ENCODE assay signal across 16 cellular contexts in genomic region chr18:68376931-68377330, GRCh38.
A peak's percentile ranks its signal among the peaks of the same experiment; 100 is the strongest.
DNase-seq lines count a peak whose midpoint lies in the region; ATAC-seq, FAIRE-seq and TF ChIP-seq lines count a peak whose summit lies in the region.
"Had no signal": no experiment of that assay in that cellular context is flagged by ENCODE, and none has a peak within 500 bp of the region (broad histone marks: within the 10 kb centered on the region; RNA-seq: fewer than 3 reads in every experiment).

No MANE protein-coding gene starts in this region.

- in situ Hi-C loops in HepG2 (cut with HindIII; ENCODE audit: extremely low pct_ligation_motif_present, low pct_unique_long_range_greater_than_20kb): no loop called here

- ATAC-seq in HepG2 (no peak), right lobe of liver (no peak), GM21723 (IDR thresholded peaks at IDR 0.05; ENCODE audit: unreplicated experiment) (no peak), HG02938 (IDR thresholded peaks at IDR 0.05; ENCODE audit: unreplicated experiment) (no peak)
- ATAC-seq: GM23338 had no signal

- no peaks in the 10 kb centered on the region for H4K20me1 ChIP-seq in HepG2 (ENCODE audit: insufficient read depth, low read length)
- H4K20me1 ChIP-seq: BLaER1 had no signal

- no peaks in the 10 kb centered on the region for H3K9me3 ChIP-seq in HepG2 (ENCODE audit: low read length)
- H3K9me3 ChIP-seq in right lobe of liver: no peaks in the 10 kb centered on the region
- no peaks in the 10 kb centered on the region for H3K9me3 ChIP-seq in adipocyte (ENCODE audit: control insufficient read depth, low read length)
- H3K9me3 ChIP-seq: BLaER1, Caco-2 had no signal

- POLR2A ChIA-PET in HepG2 (lab: Yijun Ruan, JAX): no interaction called here

- H3K36me3 ChIP-seq in HepG2 (replicated peaks in 1 of 2; ENCODE audit: control insufficient read depth in 1 of 2, insufficient read depth in 2 of 2, low read length in 2 of 2) (no peaks in the 10 kb centered on the region), right lobe of liver (no peaks in the 10 kb centered on the region), adipocyte (ENCODE audit: control insufficient read depth, insufficient read depth, low read length, severe bottlenecking) (no peaks in the 10 kb centered on the region)
- H3K36me3 ChIP-seq: BLaER1 had no signal

- BruUV-seq in HepG2 (replicated peaks; lab: Mats Ljungman, UMichigan): no TSS peak

- TF ChIP-seq POLR2A in HepG2 (IDR thresholded peaks at IDR 0.05; ENCODE audit: insufficient read depth in 1 of 2, low read depth in 2 of 2, low read length in 2 of 2) (no peak), right lobe of liver (IDR thresholded peaks at IDR 0.05) (no peak)

- TF ChIP-seq CTCF in HepG2 (CRISPR knock-in tag; IDR thresholded peaks at IDR 0.05): no peak
- no peak for TF ChIP-seq CTCF in right lobe of liver (IDR thresholded peaks at IDR 0.05)
- TF ChIP-seq CTCF in retinal pigment epithelial cell (conservative IDR thresholded peaks at IDR 0.05; ENCODE audit: low read depth, low read length): no peak

- no peaks in the 10 kb centered on the region for H3K79me2 ChIP-seq in HepG2 (ENCODE audit: insufficient read depth, low read length)

- H2AFZ ChIP-seq in HepG2 (ENCODE audit: low read length): no peak overlapping the region
- H2AFZ ChIP-seq: GM23338 had no signal

- no peak overlapping the region for H3K4me3 ChIP-seq in HepG2 (replicated peaks in 1 of 3; ENCODE audit: insufficient read depth in 1 of 3, low read depth in 2 of 3, low read length in 3 of 3)
- H3K4me3 ChIP-seq in right lobe of liver: no peak overlapping the region
- no peak overlapping the region for H3K4me3 ChIP-seq in adipocyte (ENCODE audit: low read length)
- no peak overlapping the region for H3K4me3 ChIP-seq in retinal pigment epithelial cell (ENCODE audit: low read length)
- H3K4me3 ChIP-seq: BLaER1, GM23338 had no signal

- H3K4me2 ChIP-seq in HepG2 (ENCODE audit: low read depth, low read length): no peak overlapping the region
- H3K4me2 ChIP-seq: BLaER1, GM23338 had no signal

- TF ChIP-seq RAD21 in HepG2 (CRISPR knock-in tag; IDR thresholded peaks at IDR 0.05): no peak

- no peak overlapping the region for H3K27ac ChIP-seq in HepG2 (ENCODE audit: extremely low read length, insufficient read depth, low read length)
- H3K27ac ChIP-seq in right lobe of liver: no peak overlapping the region
- H3K27ac ChIP-seq: BLaER1 had no signal

- H3K4me1 ChIP-seq in HepG2 (ENCODE audit: insufficient read depth, low read length) (no peaks in the 10 kb centered on the region), right lobe of liver (no peaks in the 10 kb centered on the region), adipocyte (ENCODE audit: control insufficient read depth, insufficient read depth, low read length) (no peaks in the 10 kb centered on the region)
- H3K4me1 ChIP-seq: Caco-2 had no signal

- no peak for FAIRE-seq in HepG2 (lab: Jason Lieb, UNC)

- intact Hi-C loops in HepG2 (cut with micrococcal nuclease; ENCODE audit: unreplicated experiment): no loop called here
- intact Hi-C loops in right lobe of liver (cut with DNase I): no loop called here

- TF ChIP-seq EP300 in HepG2 (IDR thresholded peaks at IDR 0.05; ENCODE audit: low read depth in 2 of 2, low read length in 2 of 2): no peak
- no peak for TF ChIP-seq EP300 in HepG2 (CRISPR knock-in tag; IDR thresholded peaks at IDR 0.05; ENCODE audit: borderline replicate concordance)

- DNase-seq in HepG2 (ENCODE audit: low spot score) (no peak), right lobe of liver (no peak), adipocyte (ENCODE audit: low read depth) (peak; percentile 67), fibroblast of gingiva (ENCODE audit: low read depth) (peak; percentile 60), retinal pigment epithelial cell (ENCODE audit: low read depth) (peak; percentile 3), T1000 (lab: John Stamatoyannopoulos, UW) (no peak)
- DNase-seq: 8988T; AML-193; Caco-2; CD8-positive, alpha-beta memory T cell; GF-D8; H7 had no signal

- CTCF ChIA-PET in HepG2 (lab: Yijun Ruan, JAX; ENCODE audit: low intra/inter-chr PET ratio, low total read pairs): no interaction called here

- H3K27me3 ChIP-seq in HepG2 (ENCODE audit: control insufficient read depth in 1 of 2, insufficient read depth in 2 of 2, low read length in 2 of 2): no peaks in the 10 kb centered on the region
- H3K27me3 ChIP-seq in right lobe of liver: no peaks in the 10 kb centered on the region
- no peaks in the 10 kb centered on the region for H3K27me3 ChIP-seq in adipocyte (replicated peaks; ENCODE audit: control insufficient read depth, insufficient read depth, low read length)
- H3K27me3 ChIP-seq: BLaER1 had no signal

- H3K9ac ChIP-seq in HepG2 (ENCODE audit: insufficient read depth, low read depth, low read length) (no peak overlapping the region), adipocyte (ENCODE audit: low read length) (no peak overlapping the region)
- H3K9ac ChIP-seq: BLaER1 had no signal

TF ChIP-seq in HepG2, 621 proteins besides CTCF, POLR2A, EP300 and RAD21:
- TF ChIP-seq MAFK (conservative IDR thresholded peaks at IDR 0.05 in 1 of 2, IDR thresholded peaks at IDR 0.05 in 1 of 2; ENCODE audit: low read length in 2 of 2): peak; percentile 46 to 77
- TF ChIP-seq MAFF (IDR thresholded peaks at IDR 0.05; ENCODE audit: low read depth, low read length): peak; percentile 49; the same call in 1 of the 2 replicates
- TF ChIP-seq GLI4 (CRISPR knock-in tag; IDR thresholded peaks at IDR 0.05; ENCODE audit: borderline replicate concordance): no peak

Comparison
In these comparisons a context has a peak if more than half of its experiments do, and no peak if none do; other contexts are left out.
1. DNase-seq: peak in adipocyte (single experiment), fibroblast of gingiva (single experiment) and retinal pigment epithelial cell (single experiment); none in HepG2 (single experiment), right lobe of liver (0 of 3) and T1000 (single experiment).